ENCODE assay signal across 9 cellular contexts in genomic region chr3:156509209-156510174, GRCh38. TPM values are rescaled to one million over a fixed set of nuclear protein-coding genes. Genes with fewer than 3 reads are reported as not detected.
DNase-seq lines count a peak whose midpoint lies in the region; ATAC-seq and TF ChIP-seq lines count a peak whose summit lies in the region.
"Had no signal": no experiment of that assay in that cellular context is flagged by ENCODE, and none has a peak within 500 bp of the region (broad histone marks: within the 10 kb centered on the region; RNA-seq: fewer than 3 reads in every experiment).

No MANE protein-coding gene starts in this region.

- H3K27ac Mint-ChIP-seq in activated T-cell treated with anti-CD3 and anti-CD28 coated beads, Interleukin-2, amount 50 U/mL, for 72 hours = no peak overlapping the region
- no peak overlapping the region for H3K27ac Mint-ChIP-seq in activated T-cell treated with anti-CD3 and anti-CD28 coated beads, Interleukin-2, amount 50 U/mL, for 24 hours
- no peak overlapping the region for H3K27ac Mint-ChIP-seq in HFFc6
- H3K27ac Mint-ChIP-seq: dendritic cell treated with granulocyte-macrophage colony-stimulating factor and Interleukin-4, amounts not matched to agents 40 ng/mL and 50 ng/mL, for 4 days had no signal

- H4K20me1 ChIP-seq in fibroblast of lung (ENCODE audit: control insufficient read depth, extremely low read depth, insufficient read depth, low read length) = no peaks in the 10 kb centered on the region
- no peaks in the 10 kb centered on the region for H4K20me1 ChIP-seq in neural cell (ENCODE audit: insufficient read depth)

- H3K27me3 ChIP-seq in fibroblast of lung (ENCODE audit: control insufficient read depth, insufficient read depth, low read length) (no peaks in the 10 kb centered on the region), neural cell (ENCODE audit: insufficient read depth, low read depth, low read length) (no peaks in the 10 kb centered on the region)

- H3K4me1 ChIP-seq in fibroblast of lung (ENCODE audit: control insufficient read depth, extremely low read depth, insufficient read depth, low read length) = no peaks in the 10 kb centered on the region

- H3K36me3 Mint-ChIP-seq in activated T-cell treated with anti-CD3 and anti-CD28 coated beads, Interleukin-2, amount 50 U/mL, for 72 hours (ENCODE audit: insufficient read depth in 2 of 2) = no peaks in the 10 kb centered on the region
- no peaks in the 10 kb centered on the region for H3K36me3 Mint-ChIP-seq in activated T-cell treated with anti-CD3 and anti-CD28 coated beads, Interleukin-2, amount 50 U/mL, for 24 hours (ENCODE audit: low read depth)
- H3K36me3 Mint-ChIP-seq in HFFc6 (ENCODE audit: low read depth) = no peaks in the 10 kb centered on the region

- H3K36me3 ChIP-seq in fibroblast of lung (ENCODE audit: control insufficient read depth, insufficient read depth, low read length) (no peaks in the 10 kb centered on the region), neural cell (ENCODE audit: insufficient read depth, low read length) (no peaks in the 10 kb centered on the region)

- peak; percentile 61 to 62 for ATAC-seq in activated T-cell treated with anti-CD3 and anti-CD28 coated beads, Interleukin-2, amount 50 U/mL, for 72 hours (replicated peaks in 1 of 2)

- H3K4me3 ChIP-seq in fibroblast of lung (replicated peaks in 1 of 4; ENCODE audit: control extremely low read depth in 1 of 4, insufficient read depth in 1 of 4, low read depth in 3 of 4, low read length in 4 of 4) = no peak overlapping the region
- no peak overlapping the region for H3K4me3 ChIP-seq in neural cell (ENCODE audit: low read length)

- H3K4me3 Mint-ChIP-seq in activated T-cell treated with anti-CD3 and anti-CD28 coated beads, Interleukin-2, amount 50 U/mL, for 72 hours = no peak overlapping the region
- no peak overlapping the region for H3K4me3 Mint-ChIP-seq in activated T-cell treated with anti-CD3 and anti-CD28 coated beads, Interleukin-2, amount 50 U/mL, for 24 hours
- H3K4me3 Mint-ChIP-seq in HFFc6 = no peak overlapping the region
- H3K4me3 Mint-ChIP-seq: dendritic cell treated with granulocyte-macrophage colony-stimulating factor and Interleukin-4, amounts not matched to agents 40 ng/mL and 50 ng/mL, for 4 days had no signal

- TF ChIP-seq CTCF in HFFc6 (IDR thresholded peaks at IDR 0.05) (peak; percentile 88), fibroblast of lung (conservative IDR thresholded peaks at IDR 0.05 in 1 of 2, IDR thresholded peaks at IDR 0.05 in 1 of 2; ENCODE audit: low read depth in 1 of 2, low read length in 2 of 2) (peak; percentile 26 to 50), neural cell (IDR thresholded peaks at IDR 0.05; ENCODE audit: poor library complexity, severe bottlenecking) (peak; percentile 87)

- H3K4me2 ChIP-seq in fibroblast of lung (ENCODE audit: extremely low read depth, insufficient read depth, low read length) = no peak overlapping the region
- no peak overlapping the region for H3K4me2 ChIP-seq in neural cell (ENCODE audit: low read length)

- no peaks in the 10 kb centered on the region for H3F3A ChIP-seq in neural cell (ENCODE audit: insufficient read depth, low read length, poor library complexity, severe bottlenecking)

- no peak for DNase-seq in activated T-cell treated with anti-CD3 and anti-CD28 coated beads, Interleukin-2, amount 50 U/mL, for 72 hours
- DNase-seq in activated T-cell treated with anti-CD3 and anti-CD28 coated beads, Interleukin-2, amount 50 U/mL, for 24 hours = no peak
- peak; percentile 60 for DNase-seq in HFFc6
- peak; percentile 15 for DNase-seq in NCI-H1092 (lab: John Stamatoyannopoulos, UW)
- peak; percentile 59 for DNase-seq in SKM-1 (lab: John Stamatoyannopoulos, UW; ENCODE audit: unreplicated experiment)
- DNase-seq in fibroblast of lung (ENCODE audit: low read depth in 2 of 2) = peak; percentile 54 to 76
- DNase-seq in NK-92 (lab: John Stamatoyannopoulos, UW; ENCODE audit: unreplicated experiment) = no peak

- peaks cover 20% of the 10 kb centered on the region for H3K4me1 Mint-ChIP-seq in activated T-cell treated with anti-CD3 and anti-CD28 coated beads, Interleukin-2, amount 50 U/mL, for 72 hours (ENCODE audit: low read depth)
- H3K4me1 Mint-ChIP-seq in activated T-cell treated with anti-CD3 and anti-CD28 coated beads, Interleukin-2, amount 50 U/mL, for 24 hours (ENCODE audit: low read depth) = peaks cover 15% of the 10 kb centered on the region
- H3K4me1 Mint-ChIP-seq in HFFc6 (ENCODE audit: low read depth) = peaks cover 14% of the 10 kb centered on the region

- H3K79me2 ChIP-seq in fibroblast of lung (ENCODE audit: control insufficient read depth, insufficient read depth, low read length) = no peaks in the 10 kb centered on the region
- H3K79me2 ChIP-seq in neural cell (replicated peaks; ENCODE audit: insufficient read depth, low read length) = no peaks in the 10 kb centered on the region

- H3K9ac ChIP-seq in fibroblast of lung (ENCODE audit: insufficient read depth, low read length) = no peak overlapping the region
- H3K9ac ChIP-seq in neural cell (ENCODE audit: low read length) = no peak overlapping the region

- H2AFZ ChIP-seq in fibroblast of lung (ENCODE audit: low read length) = no peak overlapping the region
- no peak overlapping the region for H2AFZ ChIP-seq in neural cell (ENCODE audit: low read depth, low read length)

- H3K9me3 Mint-ChIP-seq in activated T-cell treated with anti-CD3 and anti-CD28 coated beads, Interleukin-2, amount 50 U/mL, for 72 hours = no peaks in the 10 kb centered on the region
- H3K9me3 Mint-ChIP-seq in activated T-cell treated with anti-CD3 and anti-CD28 coated beads, Interleukin-2, amount 50 U/mL, for 24 hours = no peaks in the 10 kb centered on the region
- H3K9me3 Mint-ChIP-seq in HFFc6 = no peaks in the 10 kb centered on the region
- H3K9me3 Mint-ChIP-seq: dendritic cell treated with granulocyte-macrophage colony-stimulating factor and Interleukin-4, amounts not matched to agents 40 ng/mL and 50 ng/mL, for 4 days had no signal

- no peak for TF ChIP-seq EP300 in neural cell (conservative IDR thresholded peaks at IDR 0.05; ENCODE audit: poor library complexity, severe bottlenecking)

- peaks cover 16% of the 10 kb centered on the region for H3K27me3 Mint-ChIP-seq in activated T-cell treated with anti-CD3 and anti-CD28 coated beads, Interleukin-2, amount 50 U/mL, for 72 hours (ENCODE audit: low read depth)
- peaks cover 7% of the 10 kb centered on the region for H3K27me3 Mint-ChIP-seq in activated T-cell treated with anti-CD3 and anti-CD28 coated beads, Interleukin-2, amount 50 U/mL, for 24 hours
- peaks cover 13% of the 10 kb centered on the region for H3K27me3 Mint-ChIP-seq in HFFc6 (ENCODE audit: insufficient read depth)

- H3K9me3 ChIP-seq in fibroblast of lung (ENCODE audit: control insufficient read depth, insufficient read depth, low read depth, low read length) (no peaks in the 10 kb centered on the region), neural cell (ENCODE audit: low read length) (no peaks in the 10 kb centered on the region)

- peak; percentile 92 for TF ChIP-seq RAD21 in neural cell (conservative IDR thresholded peaks at IDR 0.05)

- H3K27ac ChIP-seq in fibroblast of lung (ENCODE audit: insufficient read depth, low read length) (no peak overlapping the region), neural cell (ENCODE audit: low read length) (no peak overlapping the region)

- H3K9me2 ChIP-seq in neural cell (ENCODE audit: insufficient read depth, low read length) = no peaks in the 10 kb centered on the region

TF ChIP-seq in neural cell, 6 proteins besides CTCF, POLR2A, EP300 and RAD21:
- TF ChIP-seq SMC3 (conservative IDR thresholded peaks at IDR 0.05; ENCODE audit: poor library complexity) = peak; percentile 97
- TF ChIP-seq TAF1 (IDR thresholded peaks at IDR 0.05; ENCODE audit: low read depth) = no peak

RNA-seq across cellular contexts. Expression of gene SSR3, which starts 45.4 kb away (rescaled TPM):
- 100 to 1,000 TPM; 189 to 204 TPM for total RNA-seq in activated T-cell treated with anti-CD3 and anti-CD28 coated beads, Interleukin-2, amount 50 U/mL, for 72 hours
- total RNA-seq in HFFc6 (2021; fragmentation: NEBNext Ultra II Directional; extraction: Animal tissue kit (Norgen Biotek cat#: 25700)) = 100 to 1,000 TPM; 622 to 815 (median 721) TPM
- 125 and 159 TPM in 2 replicates for total RNA-seq in fibroblast of lung
- polyA plus RNA-seq in fibroblast of lung (345 and 355 TPM in 2 replicates), neural cell (75.1 and 85.6 TPM in 2 replicates)
- 284 and 304 TPM in 2 replicates for polyA plus RNA-seq in fibroblast of lung (2012)
- polyA minus RNA-seq in fibroblast of lung (ENCODE audit: low replicate concordance) (437 and 599 TPM in 2 replicates), neural cell (87.3 and 92.0 TPM in 2 replicates)

Comparison
In these comparisons a context has a peak if more than half of its experiments do, and no peak if none do; other contexts are left out.
1. DNase-seq: peak in HFFc6 (single experiment), NCI-H1092 (single experiment), SKM-1 (single experiment) and fibroblast of lung (2 of 2); none in activated T-cell treated with anti-CD3 and anti-CD28 coated beads, Interleukin-2, amount 50 U/mL, for 72 hours (0 of 2), activated T-cell treated with anti-CD3 and anti-CD28 coated beads, Interleukin-2, amount 50 U/mL, for 24 hours (single experiment) and NK-92 (single experiment).
2. CTCF ChIP-seq: peak in every context shown above with its lines; median percentile 88 in HFFc6; 87 in neural cell; 38 in fibroblast of lung.